In the genomic region with DNA sequence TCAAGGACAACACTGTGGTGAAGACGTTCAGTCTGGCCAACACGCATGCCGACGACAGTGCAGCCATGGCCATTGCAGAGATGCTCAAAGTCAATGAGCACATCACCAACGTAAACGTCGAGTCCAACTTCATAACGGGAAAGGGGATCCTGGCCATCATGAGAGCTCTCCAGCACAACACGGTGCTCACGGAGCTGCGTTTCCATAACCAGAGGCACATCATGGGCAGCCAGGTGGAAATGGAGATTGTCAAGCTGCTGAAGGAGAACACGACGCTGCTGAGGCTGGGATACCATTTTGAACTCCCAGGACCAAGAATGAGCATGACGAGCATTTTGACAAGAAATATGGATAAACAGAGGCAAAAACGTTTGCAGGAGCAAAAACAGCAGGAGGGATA, we compare ENCODE assay signal across 15 cellular contexts. TPM values are rescaled to one million over a fixed set of nuclear protein-coding genes. Genes with fewer than 3 reads are reported as not detected.
DNase-seq lines count a peak whose midpoint lies in the region; ATAC-seq and TF ChIP-seq lines count a peak whose summit lies in the region.
"Had no signal": no experiment of that assay in that cellular context is flagged by ENCODE, and none has a peak within 500 bp of the region (broad histone marks: within the 10 kb centered on the region; RNA-seq: fewer than 3 reads in every experiment).

No MANE protein-coding gene starts in this region.

- no peaks in the 10 kb centered on the region for H3F3A ChIP-seq in GM23338 (replicated peaks; ENCODE audit: low read depth)

- intact Hi-C loops in heart left ventricle (cut with DNase I), result no loop called here
- intact Hi-C loops in cardiac septum (cut with DNase I), result no loop called here
- intact Hi-C loops in right cardiac atrium (cut with DNase I), result no loop called here
- intact Hi-C loops in posterior vena cava (cut with DNase I), result no loop called here

- H3K9ac ChIP-seq in skeletal muscle tissue (ENCODE audit: low read depth in 1 of 3, low read length in 3 of 3), result peak overlapping the region; percentile 27 to 99 (median 35)

- H3K9me3 Mint-ChIP-seq in GM23338, result no peaks in the 10 kb centered on the region
- H3K9me3 Mint-ChIP-seq: CD4-positive, alpha-beta T cell; H9 had no signal

- peaks cover 0 to 15% (median 0%) of the 10 kb centered on the region in 12 donors for H3K4me1 ChIP-seq in heart left ventricle
- H3K4me1 ChIP-seq in GM23338 (ENCODE audit: insufficient read depth), result peaks cover 18% of the 10 kb centered on the region; the same call in 1 of the 2 replicates
- peaks cover 5% of the 10 kb centered on the region for H3K4me1 ChIP-seq in right cardiac atrium (ENCODE audit: control insufficient read depth, insufficient read depth, low read length)
- peaks cover 13 to 38% (median 22%) of the 10 kb centered on the region in 3 donors for H3K4me1 ChIP-seq in skeletal muscle tissue (ENCODE audit: control insufficient read depth in 3 of 3, insufficient read depth in 3 of 3, low read length in 3 of 3)
- H3K4me1 ChIP-seq: A549 had no signal

- H3K4me1 Mint-ChIP-seq in GM23338, result peaks cover 22% of the 10 kb centered on the region

- H3K27me3 Mint-ChIP-seq in GM23338 (ENCODE audit: insufficient read depth, low read depth, poor library complexity), result peaks cover 6% of the 10 kb centered on the region

- no peaks in the 10 kb centered on the region for H3K9me3 ChIP-seq in heart left ventricle
- H3K9me3 ChIP-seq in right cardiac atrium (ENCODE audit: control insufficient read depth, low read length), result no peaks in the 10 kb centered on the region
- H3K9me3 ChIP-seq in skeletal muscle tissue (ENCODE audit: control insufficient read depth in 3 of 3, low read length in 3 of 3), result no peaks in the 10 kb centered on the region
- H3K9me3 ChIP-seq: A549, Caco-2 had no signal

- peak overlapping the region; percentile 38 for H2AFZ ChIP-seq in GM23338

- H3K27ac ChIP-seq in heart left ventricle, result peak overlapping the region in 2 of 12 donors; percentile 22 to 88
- H3K27ac ChIP-seq in GM23338 (ENCODE audit: low read depth), result no peak overlapping the region
- peak overlapping the region; percentile 70 for H3K27ac ChIP-seq in right cardiac atrium (ENCODE audit: low read length)
- peak overlapping the region; percentile 57 for H3K27ac ChIP-seq in skeletal muscle tissue (ENCODE audit: low read depth, low read length)
- H3K27ac ChIP-seq: 22Rv1, A549, C4-2B had no signal

- H3K9me2 ChIP-seq in GM23338 (ENCODE audit: insufficient read depth), result peaks cover 7% of the 10 kb centered on the region

- peak overlapping the region in 9 of 12 donors; percentile 18 to 69 (median 61) for H3K4me3 ChIP-seq in heart left ventricle
- no peak overlapping the region for H3K4me3 ChIP-seq in GM23338
- peak overlapping the region; percentile 54 for H3K4me3 ChIP-seq in right cardiac atrium (ENCODE audit: low read length)
- peak overlapping the region; percentile 73 to 95 (median 77) for H3K4me3 ChIP-seq in skeletal muscle tissue (ENCODE audit: low read length in 3 of 3)
- H3K4me3 ChIP-seq: A549 had no signal

- H3K27me3 ChIP-seq in heart left ventricle (no peaks in the 10 kb centered on the region), GM23338 (ENCODE audit: insufficient read depth) (no peaks in the 10 kb centered on the region), right cardiac atrium (ENCODE audit: control insufficient read depth, insufficient read depth) (no peaks in the 10 kb centered on the region), skeletal muscle tissue (ENCODE audit: control insufficient read depth in 3 of 3, insufficient read depth in 3 of 3, low read length in 3 of 3) (no peaks in the 10 kb centered on the region)

- ATAC-seq in heart left ventricle (peak in 2 of 4 donors; percentile 2), GM23338 (no peak), right cardiac atrium (no peak), GM18517 (IDR thresholded peaks at IDR 0.05; ENCODE audit: unreplicated experiment) (no peak)
- ATAC-seq: A549 had no signal

- no peak overlapping the region for H3K4me2 ChIP-seq in GM23338
- H3K4me2 ChIP-seq: A549 had no signal

- H3K79me2 ChIP-seq in GM23338 (replicated peaks; ENCODE audit: insufficient read depth), result no peaks in the 10 kb centered on the region

- no peak for TF ChIP-seq POLR2A in heart left ventricle (IDR thresholded peaks at IDR 0.05)

- no peaks in the 10 kb centered on the region for H4K20me1 ChIP-seq in GM23338 (replicated peaks; ENCODE audit: insufficient read depth)

- DNase-seq in heart left ventricle, result no peak
- DNase-seq in cardiac septum (ENCODE audit: low spot score), result no peak
- DNase-seq in GM23338 (ENCODE audit: low spot score), result no peak
- DNase-seq in right cardiac atrium, result no peak
- DNase-seq in posterior vena cava (ENCODE audit: low spot score), result no peak
- DNase-seq: AML-193; Caco-2; CD4-positive, alpha-beta T cell; H9 had no signal

- H3K27ac Mint-ChIP-seq in GM23338, result no peak overlapping the region
- H3K27ac Mint-ChIP-seq: CD4-positive, alpha-beta T cell had no signal

- peaks cover 0 to 58% (median 12%) of the 10 kb centered on the region in 9 donors for H3K36me3 ChIP-seq in heart left ventricle
- no peaks in the 10 kb centered on the region for H3K36me3 ChIP-seq in GM23338 (ENCODE audit: insufficient read depth)
- H3K36me3 ChIP-seq in skeletal muscle tissue (ENCODE audit: control insufficient read depth in 3 of 3, insufficient read depth in 3 of 3, low read length in 3 of 3), result peaks cover 25 to 48% (median 42%) of the 10 kb centered on the region in 3 donors

- no peak for TF ChIP-seq CTCF in heart left ventricle (IDR thresholded peaks at IDR 0.05)
- no peak for TF ChIP-seq CTCF in GM23338 (conservative IDR thresholded peaks at IDR 0.05; ENCODE audit: low read depth in 2 of 2)

- 53 to 74% (median 62%) methylated on average over 15 of the region's 15 CpGs for WGBS in heart left ventricle, 4 donors
- 81% methylated on average over 15 of the region's 15 CpGs for WGBS in right cardiac atrium

- H3K36me3 Mint-ChIP-seq in GM23338 (ENCODE audit: low read depth), result no peaks in the 10 kb centered on the region; the same call in 2 of the 3 replicates

- H3K4me3 Mint-ChIP-seq in GM23338, result no peak overlapping the region
- H3K4me3 Mint-ChIP-seq: CD4-positive, alpha-beta T cell; H9 had no signal

TF ChIP-seq in GM23338, 12 proteins besides CTCF, POLR2A, EP300 and RAD21:
- TF ChIP-seq JUNB (IDR thresholded peaks at IDR 0.05; ENCODE audit: unreplicated experiment) (no peak), REST (IDR thresholded peaks at IDR 0.05; ENCODE audit: unreplicated experiment) (no peak), STAT1 (IDR thresholded peaks at IDR 0.05; ENCODE audit: unreplicated experiment) (no peak)
TF ChIP-seq in GM23338: peak in this region for 0.

RNA-seq across cellular contexts. Expression of gene LMOD2, which starts 6.6 kb away (rescaled TPM):
- total RNA-seq in heart left ventricle, result 1,000 to 10,000 TPM in 3 of 9 donors, 100 to 1,000 TPM in 6; 348 to 1,479 (median 780) TPM
- polyA plus RNA-seq in heart left ventricle, result 100 to 1,000 TPM; 202 to 467 TPM
- total RNA-seq in cardiac septum, result 1,161 TPM
- not detected in 2 replicates for total RNA-seq in GM23338 (2014; rRNA removed; shearing (Covaris generic))
- not detected in 2 replicates for polyA plus RNA-seq in GM23338 (2016; fragmentation: Nextera tagmentation; extraction: Ambion mirVana)
- total RNA-seq in right cardiac atrium, result 100 to 1,000 TPM; 258 to 704 (median 329) TPM
- polyA plus RNA-seq in right cardiac atrium, result 849 TPM
- total RNA-seq in skeletal muscle tissue, result 34.4 TPM
- total RNA-seq in posterior vena cava, result not detected
- total RNA-seq: Caco-2; CD4-positive, alpha-beta T cell; H9 had no signal
- polyA plus RNA-seq: A549, BJ had no signal

Comparison
In these comparisons a context has a peak if more than half of its experiments do, and no peak if none do; other contexts are left out.
1. RNA of gene LMOD2, which starts 6.6 kb away (total RNA-seq): 1,161 TPM in cardiac septum (single experiment), 348 to 1,479 TPM in heart left ventricle, 258 to 704 TPM in right cardiac atrium and 34.4 TPM in skeletal muscle tissue (single experiment); not detected in posterior vena cava and not detected in GM23338; every median in the first group is over 10 times any median in the second.